8 cellular contexts compared by ENCODE assay signal in genomic region chr17:20073056-20073979, GRCh38.
A peak's percentile ranks its signal among the peaks of the same experiment; 100 is the strongest.
DNase-seq lines count a peak whose midpoint lies in the region; ATAC-seq and TF ChIP-seq lines count a peak whose summit lies in the region.

No MANE protein-coding gene starts in this region.

- no peaks in the 10 kb centered on the region for H4K20me1 ChIP-seq in OCI-LY7 (ENCODE audit: insufficient read depth, low read length)

- H3K79me2 ChIP-seq in OCI-LY7 (ENCODE audit: insufficient read depth, low read depth, low read length): no peaks in the 10 kb centered on the region

- H3K4me1 ChIP-seq in OCI-LY7 (ENCODE audit: insufficient read depth, low read length, poor library complexity, severe bottlenecking): no peaks in the 10 kb centered on the region

- BruUV-seq in OCI-LY7 (replicated peaks; lab: Mats Ljungman, UMichigan): no TSS peak

- POLR2A ChIA-PET in GM10248 (lab: Yijun Ruan, JAX) (no interaction called here), OCI-LY7 (lab: Charles Lee) (interaction anchor here (0.5 kb wide), 1 partner anchor 141 kb away, joined by 10 read pairs; no protein-coding TSS in a partner anchor)

- intact Hi-C loops in cardiac septum (cut with DNase I): no loop called here
- intact Hi-C loops in OCI-LY7 (cut with micrococcal nuclease; ENCODE audit: unreplicated experiment): no loop called here

- no peak overlapping the region for H3K27ac ChIP-seq in OCI-LY7 (ENCODE audit: low read depth, low read length, poor library complexity, severe bottlenecking)

- H3K4me3 ChIP-seq in OCI-LY7 (ENCODE audit: low read depth, low read length, poor library complexity, severe bottlenecking): no peak overlapping the region

- no peaks in the 10 kb centered on the region for H3K9me3 ChIP-seq in OCI-LY7 (ENCODE audit: low read length)

- TF ChIP-seq CTCF in GM10248 (IDR thresholded peaks at IDR 0.05; ENCODE audit: control extremely low read depth, extremely low read depth, low read depth, missing control alignments): no peak
- no peak for TF ChIP-seq CTCF in OCI-LY7 (conservative IDR thresholded peaks at IDR 0.05; ENCODE audit: low read length)

- H3K36me3 ChIP-seq in OCI-LY7 (ENCODE audit: insufficient read depth, low read length): no peaks in the 10 kb centered on the region

- H3K4me2 ChIP-seq in OCI-LY7 (ENCODE audit: low read length): no peak overlapping the region

- H2AFZ ChIP-seq in OCI-LY7 (ENCODE audit: low read length): no peak overlapping the region

- ATAC-seq in HG03432 (IDR thresholded peaks at IDR 0.05; ENCODE audit: unreplicated experiment) (peak; percentile 58), HG03460 (IDR thresholded peaks at IDR 0.05; ENCODE audit: unreplicated experiment) (no peak)

- CTCF ChIA-PET in GM10248 (lab: Yijun Ruan, JAX) (interaction anchor here (1.3 to 1.6 kb wide), 3 partner anchors 8 to 81 kb away, joined by 4 to 6 read pairs (median 6); no protein-coding TSS in a partner anchor), OCI-LY7 (lab: Charles Lee; ENCODE audit: unreplicated experiment) (no interaction called here)

- DNase-seq in GM10248 (ENCODE audit: extremely low spot score): peak; percentile 55
- peak; percentile 68 for DNase-seq in activated CD8-positive, alpha-beta memory T cell treated with anti-CD3 and anti-CD28 coated beads, Interleukin-2, amount 50 U/mL, for 48 hours
- peak; percentile 89 for DNase-seq in cardiac septum (ENCODE audit: low spot score)
- DNase-seq in stimulated activated CD4-positive, alpha-beta T cell treated with anti-CD3 and anti-CD28 coated beads, TNF-alpha, amount 100 ng/mL, for 48 hours (ENCODE audit: low read depth in 3 of 3): peak in 2 of 3 donors; percentile 2 to 16
- no peak for DNase-seq in OCI-LY7 (ENCODE audit: low spot score)
- DNase-seq in NCI-H510A treated with DMSO at 0.1 percent for 48 hours (lab: John Stamatoyannopoulos, UW): no peak

- H3K9me2 ChIP-seq in OCI-LY7 (ENCODE audit: insufficient read depth, low read length): no peaks in the 10 kb centered on the region

Comparison
In these comparisons a context has a peak if more than half of its experiments do, and no peak if none do; other contexts are left out.
1. DNase-seq: peak in GM10248 (single experiment), activated CD8-positive, alpha-beta memory T cell treated with anti-CD3 and anti-CD28 coated beads, Interleukin-2, amount 50 U/mL, for 48 hours (single experiment), cardiac septum (single experiment) and stimulated activated CD4-positive, alpha-beta T cell treated with anti-CD3 and anti-CD28 coated beads, TNF-alpha, amount 100 ng/mL, for 48 hours (2 of 3); none in OCI-LY7 (single experiment) and NCI-H510A treated with DMSO at 0.1 percent for 48 hours (single experiment).